1 cellular context compared by ENCODE assay signal in genomic region chr20:45053441-45054351, GRCh38.
TF ChIP-seq lines count a peak whose summit lies in the region.

No MANE protein-coding gene starts in this region.

TF ChIP-seq in GM23338, 12 proteins besides CTCF, POLR2A, EP300 and RAD21 (continued from another document):
- no peak for TF ChIP-seq REST (IDR thresholded peaks at IDR 0.05; ENCODE audit: unreplicated experiment)
- TF ChIP-seq ZNF114 (CRISPR knock-in tag; IDR thresholded peaks at IDR 0.05), result no peak
- no peak for TF ChIP-seq CREB1 (CRISPR knock-in tag; IDR thresholded peaks at IDR 0.05; ENCODE audit: low read depth)
- TF ChIP-seq EZH2phosphoT487 (IDR thresholded peaks at IDR 0.05; ENCODE audit: unreplicated experiment), result no peak
- no peak for TF ChIP-seq ETS1 (IDR thresholded peaks at IDR 0.05)
- TF ChIP-seq EZH2 (IDR thresholded peaks at IDR 0.05; ENCODE audit: low read depth, unreplicated experiment), result no peak
- TF ChIP-seq STAT1 (IDR thresholded peaks at IDR 0.05; ENCODE audit: unreplicated experiment), result no peak
- TF ChIP-seq ZNF462 (CRISPR knock-in tag; IDR thresholded peaks at IDR 0.05), result no peak
- TF ChIP-seq JUNB (IDR thresholded peaks at IDR 0.05; ENCODE audit: unreplicated experiment), result no peak
- TF ChIP-seq NANOG (IDR thresholded peaks at IDR 0.05; ENCODE audit: borderline replicate concordance), result no peak
